Comparison of ENCODE assay signal across 13 cellular contexts in genomic region chr2:110146183-110146944, GRCh38. TPM values are rescaled to one million over a fixed set of nuclear protein-coding genes. Genes with fewer than 3 reads are reported as not detected.
DNase-seq lines count a peak whose midpoint lies in the region; ATAC-seq and TF ChIP-seq lines count a peak whose summit lies in the region.
"Had no signal": no experiment of that assay in that cellular context is flagged by ENCODE, and none has a peak within 500 bp of the region (broad histone marks: within the 10 kb centered on the region; RNA-seq: fewer than 3 reads in every experiment).

No MANE protein-coding gene starts in this region.

- peaks cover 8 to 97% of the 10 kb centered on the region in 2 donors for H3K36me3 ChIP-seq in psoas muscle (ENCODE audit: insufficient read depth in 1 of 2, low read depth in 1 of 2)
- H3K36me3 ChIP-seq: BE2C had no signal

- TF ChIP-seq CTCF in psoas muscle (IDR thresholded peaks at IDR 0.05): no peak

- no peaks in the 10 kb centered on the region for H3K9me3 ChIP-seq in psoas muscle
- H3K9me3 ChIP-seq: BE2C had no signal

- no peak overlapping the region for H3K4me3 Mint-ChIP-seq in activated T-cell treated with anti-CD3 and anti-CD28 coated beads, Interleukin-2, amount 50 U/mL, for 24 hours
- no peak overlapping the region for H3K4me3 Mint-ChIP-seq in stimulated activated naive CD8-positive, alpha-beta T cell treated with anti-CD3 and anti-CD28 coated beads, Interleukin-15, Interleukin-2, amounts not matched to agents 100 ng/mL and 50 ng/mL, for 24 hours
- H3K4me3 Mint-ChIP-seq: CD4-positive, CD25-positive, alpha-beta regulatory T cell; CD8-positive, alpha-beta memory T cell; H9 had no signal

- peaks cover 47% of the 10 kb centered on the region for H3K4me1 Mint-ChIP-seq in activated T-cell treated with anti-CD3 and anti-CD28 coated beads, Interleukin-2, amount 50 U/mL, for 24 hours (ENCODE audit: low read depth)
- peaks cover 34% of the 10 kb centered on the region for H3K4me1 Mint-ChIP-seq in stimulated activated naive CD8-positive, alpha-beta T cell treated with anti-CD3 and anti-CD28 coated beads, Interleukin-15, Interleukin-2, amounts not matched to agents 100 ng/mL and 50 ng/mL, for 24 hours (ENCODE audit: low read depth)
- H3K4me1 Mint-ChIP-seq: CD4-positive, CD25-positive, alpha-beta regulatory T cell; CD8-positive, alpha-beta memory T cell; H9 had no signal

- peak overlapping the region; percentile 6 for H3K27ac ChIP-seq in psoas muscle

- no peak for DNase-seq in activated T-cell treated with anti-CD3 and anti-CD28 coated beads, Interleukin-2, amount 50 U/mL, for 24 hours
- no peak for DNase-seq in activated T-cell treated with anti-CD3 and anti-CD28 coated beads, Interleukin-2, amount 50 U/mL, for 48 hours
- no peak for DNase-seq in stimulated activated naive CD8-positive, alpha-beta T cell treated with anti-CD3 and anti-CD28 coated beads, Interleukin-15, Interleukin-2, amounts not matched to agents 100 U/mL and 50 U/mL, for 24 hours
- DNase-seq in psoas muscle (no peak), NCI-H1694 (lab: John Stamatoyannopoulos, UW) (no peak)
- DNase-seq: ACHN; BE2C; C1 segment of cervical spinal cord; CD4-positive, CD25-positive, alpha-beta regulatory T cell; CD8-positive, alpha-beta memory T cell; COR-L47; H9 had no signal

- H3K9me3 Mint-ChIP-seq in activated T-cell treated with anti-CD3 and anti-CD28 coated beads, Interleukin-2, amount 50 U/mL, for 24 hours: peaks cover 4% of the 10 kb centered on the region
- no peaks in the 10 kb centered on the region for H3K9me3 Mint-ChIP-seq in stimulated activated naive CD8-positive, alpha-beta T cell treated with anti-CD3 and anti-CD28 coated beads, Interleukin-15, Interleukin-2, amounts not matched to agents 100 ng/mL and 50 ng/mL, for 24 hours
- H3K9me3 Mint-ChIP-seq: CD4-positive, CD25-positive, alpha-beta regulatory T cell had no signal

- no peak overlapping the region for H3K4me3 ChIP-seq in psoas muscle

- H3K27ac Mint-ChIP-seq in activated T-cell treated with anti-CD3 and anti-CD28 coated beads, Interleukin-2, amount 50 U/mL, for 24 hours: peak overlapping the region; percentile 72
- H3K27ac Mint-ChIP-seq in stimulated activated naive CD8-positive, alpha-beta T cell treated with anti-CD3 and anti-CD28 coated beads, Interleukin-15, Interleukin-2, amounts not matched to agents 100 ng/mL and 50 ng/mL, for 24 hours: peak overlapping the region; percentile 5
- H3K27ac Mint-ChIP-seq: CD4-positive, CD25-positive, alpha-beta regulatory T cell; CD8-positive, alpha-beta memory T cell; H9 had no signal

- ATAC-seq in stimulated activated naive CD8-positive, alpha-beta T cell treated with anti-CD3 and anti-CD28 coated beads, Interleukin-15, Interleukin-2, amounts not matched to agents 100 U/mL and 50 U/mL, for 24 hours: no peak
- ATAC-seq in psoas muscle: no peak

- H3K4me1 ChIP-seq in psoas muscle: peaks cover 5% of the 10 kb centered on the region
- H3K4me1 ChIP-seq: BE2C had no signal

- intact Hi-C loops in psoas muscle (cut with DNase I): no loop called here

- H3K27me3 ChIP-seq in psoas muscle (ENCODE audit: insufficient read depth in 3 of 3, low read length in 2 of 3): no peaks in the 10 kb centered on the region
- H3K27me3 ChIP-seq: BE2C had no signal

- 90 to 97% (median 92%) methylated on average over 2 of the region's 2 CpGs for WGBS in psoas muscle, 3 donors

- no peaks in the 10 kb centered on the region for H3K27me3 Mint-ChIP-seq in activated T-cell treated with anti-CD3 and anti-CD28 coated beads, Interleukin-2, amount 50 U/mL, for 24 hours
- no peaks in the 10 kb centered on the region for H3K27me3 Mint-ChIP-seq in stimulated activated naive CD8-positive, alpha-beta T cell treated with anti-CD3 and anti-CD28 coated beads, Interleukin-15, Interleukin-2, amounts not matched to agents 100 ng/mL and 50 ng/mL, for 24 hours

- peaks cover 1% of the 10 kb centered on the region for H3K36me3 Mint-ChIP-seq in activated T-cell treated with anti-CD3 and anti-CD28 coated beads, Interleukin-2, amount 50 U/mL, for 24 hours (ENCODE audit: low read depth)
- no peaks in the 10 kb centered on the region for H3K36me3 Mint-ChIP-seq in stimulated activated naive CD8-positive, alpha-beta T cell treated with anti-CD3 and anti-CD28 coated beads, Interleukin-15, Interleukin-2, amounts not matched to agents 100 ng/mL and 50 ng/mL, for 24 hours (ENCODE audit: low read depth)
- H3K36me3 Mint-ChIP-seq: CD4-positive, CD25-positive, alpha-beta regulatory T cell; CD8-positive, alpha-beta memory T cell had no signal

RNA-seq across cellular contexts. Expression of gene MALL, which starts 30.7 kb away (rescaled TPM):
- 10 to 100 TPM in 1 of 4 donors, 1 to 10 TPM in 3; 4.7 to 10.0 (median 8.7) TPM for total RNA-seq in psoas muscle
- 1 to 10 TPM; 2.6 to 4.8 (median 4.2) TPM for polyA plus RNA-seq in psoas muscle

RNA-seq across cellular contexts. Expression of gene NPHP1, which starts 58.4 kb away (rescaled TPM):
- total RNA-seq in psoas muscle: 10 to 100 TPM; 10.3 to 17.7 (median 12.4) TPM
- 10 to 100 TPM in 1 of 3 donors, 1 to 10 TPM in 2; 2.4 to 12.2 (median 4.9) TPM for polyA plus RNA-seq in psoas muscle
- total RNA-seq: CD4-positive, CD25-positive, alpha-beta regulatory T cell had no signal
